ENCODE assay signal across 7 cellular contexts in the genomic region with DNA sequence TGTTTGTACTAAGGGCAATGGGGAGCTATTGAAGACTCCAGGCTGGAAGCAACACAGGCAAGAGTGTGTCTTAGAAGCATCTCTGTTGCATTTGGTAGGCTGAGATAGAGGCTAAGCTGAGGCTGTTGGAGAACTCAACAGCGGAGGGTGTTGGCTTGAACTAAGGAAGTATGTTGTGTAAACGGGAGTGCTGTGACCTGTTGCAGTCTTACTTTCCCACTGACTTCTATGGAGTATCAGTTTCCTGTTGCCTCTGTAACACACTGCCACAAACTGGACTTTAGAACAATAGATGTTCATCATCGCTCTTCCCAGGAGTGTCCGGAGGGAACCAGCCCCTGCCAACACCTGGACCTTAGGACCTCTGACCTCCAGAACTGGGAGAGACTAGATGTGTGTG.
DNase-seq lines count a peak whose midpoint lies in the region; ATAC-seq and TF ChIP-seq lines count a peak whose summit lies in the region.
"Not testable (repeated sequence)": the region's sequence is repeated elsewhere in the genome, so short reads cannot be mapped to it uniquely, and the experiment has no call there.

No MANE protein-coding gene starts in this region.

- 56 to 63% methylated on average over 4 of the region's 4 CpGs for WGBS in lung, 2 donors

- peak; percentile 17 for ATAC-seq in left lung
- ATAC-seq in lung (ENCODE audit: insufficient read depth, low FRiP score): not testable (repeated sequence)

- H3K36me3 Mint-ChIP-seq in osteocyte (ENCODE audit: unreplicated experiment): not testable (repeated sequence)

- H3K9me3 ChIP-seq in right atrium auricular region; left lung; lung (ENCODE audit: control insufficient read depth in 2 of 2, insufficient read depth in 1 of 2, low read length in 1 of 2): not testable (repeated sequence)

- not testable (repeated sequence) for TF ChIP-seq CTCF in right atrium auricular region (IDR thresholded peaks at IDR 0.05); left lung (IDR thresholded peaks at IDR 0.05); lung (IDR thresholded peaks at IDR 0.05; ENCODE audit: control extremely low read depth, extremely low read depth); osteocyte (IDR thresholded peaks at IDR 0.05)

- not testable (repeated sequence) for H3K9me3 Mint-ChIP-seq in osteocyte (ENCODE audit: unreplicated experiment)

- not testable (repeated sequence) for H3K27ac Mint-ChIP-seq in osteocyte (ENCODE audit: unreplicated experiment)

- not testable (repeated sequence) for H3K36me3 ChIP-seq in right atrium auricular region; left lung; lung (ENCODE audit: control insufficient read depth in 2 of 2, insufficient read depth in 2 of 2, low read length in 2 of 2)

- not testable (repeated sequence) for H3K27ac ChIP-seq in right atrium auricular region; left lung; lung (ENCODE audit: low read depth in 1 of 2, low read length in 1 of 2)

- H3K4me3 Mint-ChIP-seq in osteocyte (ENCODE audit: unreplicated experiment): not testable (repeated sequence)

- H3K4me3 ChIP-seq in right atrium auricular region, left lung, lung: not testable (repeated sequence)

- H3K27me3 Mint-ChIP-seq in osteocyte (ENCODE audit: unreplicated experiment): not testable (repeated sequence)

- intact Hi-C loops in left lung (cut with DNase I): not testable (repeated sequence)

- H3K4me1 ChIP-seq in right atrium auricular region: peaks cover 0 to 12% of the 10 kb centered on the region in 2 donors
- H3K4me1 ChIP-seq in left lung; lung (ENCODE audit: control insufficient read depth in 2 of 2, insufficient read depth in 2 of 2, low read length in 2 of 2): not testable (repeated sequence)

- DNase-seq in CD1c-positive myeloid dendritic cell (ENCODE audit: extremely low spot score) (peak; percentile 6), dermis microvascular lymphatic vessel endothelial cell (ENCODE audit: low read depth in 2 of 2) (peak; percentile 44 to 90), right atrium auricular region (ENCODE audit: low spot score) (peak; percentile 55), lung (ENCODE audit: low spot score) (peak; percentile 25), osteocyte (ENCODE audit: extremely low spot score, unreplicated experiment) (peak; percentile 11)
- peak; percentile 2 for DNase-seq in activated CD4-positive, CD25-positive, alpha-beta regulatory T cell treated with anti-CD3 and anti-CD28 coated beads, Interleukin-2, amount 50 U/mL, for 72 hours
- DNase-seq in left lung: not testable (repeated sequence)

- H3K4me1 Mint-ChIP-seq in osteocyte (ENCODE audit: unreplicated experiment): peaks cover 30% of the 10 kb centered on the region

- H3K27me3 ChIP-seq in right atrium auricular region; left lung; lung (ENCODE audit: control insufficient read depth, insufficient read depth): not testable (repeated sequence)
